Comparison of ENCODE assay signal across 1 cellular context in the genomic region with DNA sequence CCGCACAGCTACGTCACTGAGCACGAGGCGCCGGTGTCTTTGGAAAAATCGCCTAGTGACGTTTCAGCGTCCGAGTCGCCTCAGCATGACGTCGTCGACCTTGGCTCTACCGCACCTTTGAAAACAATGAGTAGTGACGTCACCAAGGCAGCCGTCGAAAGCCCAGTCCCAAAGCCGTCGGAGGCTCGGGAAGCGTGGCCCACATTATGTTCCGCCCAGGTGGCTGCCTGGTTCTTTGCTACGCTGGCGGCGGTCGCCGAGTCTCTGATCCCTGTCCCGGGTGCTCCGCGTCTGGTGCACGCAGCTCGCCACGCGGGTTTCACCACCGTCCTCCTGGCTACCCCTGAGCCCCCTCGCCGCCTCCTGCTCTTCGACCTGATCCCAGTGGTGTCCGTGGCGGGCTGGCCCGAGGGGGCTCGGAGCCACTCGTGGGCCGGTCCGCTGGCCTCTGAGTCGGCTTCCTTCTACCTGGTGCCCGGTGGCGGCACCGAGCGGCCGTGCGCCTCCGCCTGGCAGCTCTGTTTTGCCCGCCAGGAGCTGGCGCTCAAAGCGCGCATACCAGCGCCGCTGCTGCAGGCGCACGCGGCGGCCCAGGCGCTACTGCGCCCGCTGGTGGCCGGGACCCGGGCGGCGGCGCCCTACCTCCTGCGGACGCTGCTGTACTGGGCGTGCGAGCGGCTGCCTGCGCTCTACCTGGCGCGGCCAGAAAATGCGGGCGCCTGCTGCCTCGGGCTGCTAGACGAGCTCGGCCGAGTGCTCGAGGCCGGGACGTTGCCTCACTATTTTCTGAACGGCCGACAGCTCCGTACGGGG.
A peak's percentile ranks its signal among the peaks of the same experiment; 100 is the strongest.
TF ChIP-seq lines count a peak whose summit lies in the region.

No MANE protein-coding gene starts in this region.

TF ChIP-seq in WTC11, 78 proteins besides CTCF, POLR2A, EP300 and RAD21 (continued from another document and continues in another):
- TF ChIP-seq, protein P1, sequence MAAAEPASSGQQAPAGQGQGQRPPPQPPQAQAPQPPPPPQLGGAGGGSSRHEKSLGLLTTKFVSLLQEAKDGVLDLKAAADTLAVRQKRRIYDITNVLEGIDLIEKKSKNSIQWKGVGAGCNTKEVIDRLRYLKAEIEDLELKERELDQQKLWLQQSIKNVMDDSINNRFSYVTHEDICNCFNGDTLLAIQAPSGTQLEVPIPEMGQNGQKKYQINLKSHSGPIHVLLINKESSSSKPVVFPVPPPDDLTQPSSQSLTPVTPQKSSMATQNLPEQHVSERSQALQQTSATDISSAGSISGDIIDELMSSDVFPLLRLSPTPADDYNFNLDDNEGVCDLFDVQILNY (CRISPR knock-in tag; IDR thresholded peaks at IDR 0.05) = peak; percentile 84
- TF ChIP-seq, protein P2, sequence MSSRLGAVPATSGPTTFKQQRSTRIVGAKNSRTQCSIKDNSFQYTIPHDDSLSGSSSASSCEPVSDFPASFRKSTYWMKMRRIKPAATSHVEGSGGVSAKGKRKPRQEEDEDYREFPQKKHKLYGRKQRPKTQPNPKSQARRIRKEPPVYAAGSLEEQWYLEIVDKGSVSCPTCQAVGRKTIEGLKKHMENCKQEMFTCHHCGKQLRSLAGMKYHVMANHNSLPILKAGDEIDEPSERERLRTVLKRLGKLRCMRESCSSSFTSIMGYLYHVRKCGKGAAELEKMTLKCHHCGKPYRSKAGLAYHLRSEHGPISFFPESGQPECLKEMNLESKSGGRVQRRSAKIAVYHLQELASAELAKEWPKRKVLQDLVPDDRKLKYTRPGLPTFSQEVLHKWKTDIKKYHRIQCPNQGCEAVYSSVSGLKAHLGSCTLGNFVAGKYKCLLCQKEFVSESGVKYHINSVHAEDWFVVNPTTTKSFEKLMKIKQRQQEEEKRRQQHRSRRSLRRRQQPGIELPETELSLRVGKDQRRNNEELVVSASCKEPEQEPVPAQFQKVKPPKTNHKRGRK (CRISPR knock-in tag; IDR thresholded peaks at IDR 0.05; ENCODE audit: borderline replicate concordance) = 0 out of 2 replicates have a peak, but pooled peaks have one; percentile 24
- TF ChIP-seq GTF2I (CRISPR knock-in tag; conservative IDR thresholded peaks at IDR 0.05) = no peak
- TF ChIP-seq GABPB1 (CRISPR knock-in tag; IDR thresholded peaks at IDR 0.05) = no peak
- TF ChIP-seq ZBTB21 (CRISPR knock-in tag; IDR thresholded peaks at IDR 0.05; ENCODE audit: borderline replicate concordance) = peak; percentile 99
- no peak for TF ChIP-seq NR1H2 (CRISPR knock-in tag; IDR thresholded peaks at IDR 0.05)
- TF ChIP-seq ZNF138 (CRISPR knock-in tag; conservative IDR thresholded peaks at IDR 0.05) = peak; percentile 31; the same call in 1 of the 2 replicates
- TF ChIP-seq ELF4 (CRISPR knock-in tag; IDR thresholded peaks at IDR 0.05; ENCODE audit: low read depth) = peak; percentile 86; the same call in 1 of the 2 replicates
- TF ChIP-seq NFE2L1 (CRISPR knock-in tag; IDR thresholded peaks at IDR 0.05) = 0 out of 2 replicates have a peak, but pooled peaks have one; percentile 74
- TF ChIP-seq FOXK1 (CRISPR knock-in tag; IDR thresholded peaks at IDR 0.05) = peak; percentile 74; the same call in 1 of the 2 replicates
- TF ChIP-seq ETV6 (CRISPR knock-in tag; IDR thresholded peaks at IDR 0.05) = peak; percentile 85
- TF ChIP-seq, protein P3, sequence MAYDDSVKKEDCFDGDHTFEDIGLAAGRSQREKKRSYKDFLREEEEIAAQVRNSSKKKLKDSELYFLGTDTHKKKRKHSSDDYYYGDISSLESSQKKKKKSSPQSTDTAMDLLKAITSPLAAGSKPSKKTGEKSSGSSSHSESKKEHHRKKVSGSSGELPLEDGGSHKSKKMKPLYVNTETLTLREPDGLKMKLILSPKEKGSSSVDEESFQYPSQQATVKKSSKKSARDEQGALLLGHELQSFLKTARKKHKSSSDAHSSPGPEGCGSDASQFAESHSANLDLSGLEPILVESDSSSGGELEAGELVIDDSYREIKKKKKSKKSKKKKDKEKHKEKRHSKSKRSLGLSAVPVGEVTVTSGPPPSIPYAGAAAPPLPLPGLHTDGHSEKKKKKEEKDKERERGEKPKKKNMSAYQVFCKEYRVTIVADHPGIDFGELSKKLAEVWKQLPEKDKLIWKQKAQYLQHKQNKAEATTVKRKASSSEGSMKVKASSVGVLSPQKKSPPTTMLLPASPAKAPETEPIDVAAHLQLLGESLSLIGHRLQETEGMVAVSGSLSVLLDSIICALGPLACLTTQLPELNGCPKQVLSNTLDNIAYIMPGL (CRISPR knock-in tag; IDR thresholded peaks at IDR 0.05) = peak; percentile 100
- TF ChIP-seq TEAD1 (CRISPR knock-in tag; IDR thresholded peaks at IDR 0.05) = peak; percentile 87
- TF ChIP-seq HMGA2 (CRISPR knock-in tag; IDR thresholded peaks at IDR 0.05) = no peak; the same call in 1 of the 2 replicates
- TF ChIP-seq, protein P4, sequence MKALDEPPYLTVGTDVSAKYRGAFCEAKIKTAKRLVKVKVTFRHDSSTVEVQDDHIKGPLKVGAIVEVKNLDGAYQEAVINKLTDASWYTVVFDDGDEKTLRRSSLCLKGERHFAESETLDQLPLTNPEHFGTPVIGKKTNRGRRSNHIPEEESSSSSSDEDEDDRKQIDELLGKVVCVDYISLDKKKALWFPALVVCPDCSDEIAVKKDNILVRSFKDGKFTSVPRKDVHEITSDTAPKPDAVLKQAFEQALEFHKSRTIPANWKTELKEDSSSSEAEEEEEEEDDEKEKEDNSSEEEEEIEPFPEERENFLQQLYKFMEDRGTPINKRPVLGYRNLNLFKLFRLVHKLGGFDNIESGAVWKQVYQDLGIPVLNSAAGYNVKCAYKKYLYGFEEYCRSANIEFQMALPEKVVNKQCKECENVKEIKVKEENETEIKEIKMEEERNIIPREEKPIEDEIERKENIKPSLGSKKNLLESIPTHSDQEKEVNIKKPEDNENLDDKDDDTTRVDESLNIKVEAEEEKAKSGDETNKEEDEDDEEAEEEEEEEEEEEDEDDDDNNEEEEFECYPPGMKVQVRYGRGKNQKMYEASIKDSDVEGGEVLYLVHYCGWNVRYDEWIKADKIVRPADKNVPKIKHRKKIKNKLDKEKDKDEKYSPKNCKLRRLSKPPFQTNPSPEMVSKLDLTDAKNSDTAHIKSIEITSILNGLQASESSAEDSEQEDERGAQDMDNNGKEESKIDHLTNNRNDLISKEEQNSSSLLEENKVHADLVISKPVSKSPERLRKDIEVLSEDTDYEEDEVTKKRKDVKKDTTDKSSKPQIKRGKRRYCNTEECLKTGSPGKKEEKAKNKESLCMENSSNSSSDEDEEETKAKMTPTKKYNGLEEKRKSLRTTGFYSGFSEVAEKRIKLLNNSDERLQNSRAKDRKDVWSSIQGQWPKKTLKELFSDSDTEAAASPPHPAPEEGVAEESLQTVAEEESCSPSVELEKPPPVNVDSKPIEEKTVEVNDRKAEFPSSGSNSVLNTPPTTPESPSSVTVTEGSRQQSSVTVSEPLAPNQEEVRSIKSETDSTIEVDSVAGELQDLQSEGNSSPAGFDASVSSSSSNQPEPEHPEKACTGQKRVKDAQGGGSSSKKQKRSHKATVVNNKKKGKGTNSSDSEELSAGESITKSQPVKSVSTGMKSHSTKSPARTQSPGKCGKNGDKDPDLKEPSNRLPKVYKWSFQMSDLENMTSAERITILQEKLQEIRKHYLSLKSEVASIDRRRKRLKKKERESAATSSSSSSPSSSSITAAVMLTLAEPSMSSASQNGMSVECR (CRISPR knock-in tag; IDR thresholded peaks at IDR 0.05; ENCODE audit: borderline replicate concordance) = peak; percentile 22; the same call in 1 of the 2 replicates
- TF ChIP-seq OVOL2 (CRISPR knock-in tag; IDR thresholded peaks at IDR 0.05; ENCODE audit: borderline replicate concordance) = no peak
- no peak for TF ChIP-seq IRF2 (CRISPR knock-in tag; IDR thresholded peaks at IDR 0.05; ENCODE audit: borderline replicate concordance, low read depth)
- peak; percentile 87; the same call in 1 of the 2 replicates for TF ChIP-seq NR3C1 (CRISPR knock-in tag; conservative IDR thresholded peaks at IDR 0.05; ENCODE audit: low read depth)
- TF ChIP-seq, protein P5, sequence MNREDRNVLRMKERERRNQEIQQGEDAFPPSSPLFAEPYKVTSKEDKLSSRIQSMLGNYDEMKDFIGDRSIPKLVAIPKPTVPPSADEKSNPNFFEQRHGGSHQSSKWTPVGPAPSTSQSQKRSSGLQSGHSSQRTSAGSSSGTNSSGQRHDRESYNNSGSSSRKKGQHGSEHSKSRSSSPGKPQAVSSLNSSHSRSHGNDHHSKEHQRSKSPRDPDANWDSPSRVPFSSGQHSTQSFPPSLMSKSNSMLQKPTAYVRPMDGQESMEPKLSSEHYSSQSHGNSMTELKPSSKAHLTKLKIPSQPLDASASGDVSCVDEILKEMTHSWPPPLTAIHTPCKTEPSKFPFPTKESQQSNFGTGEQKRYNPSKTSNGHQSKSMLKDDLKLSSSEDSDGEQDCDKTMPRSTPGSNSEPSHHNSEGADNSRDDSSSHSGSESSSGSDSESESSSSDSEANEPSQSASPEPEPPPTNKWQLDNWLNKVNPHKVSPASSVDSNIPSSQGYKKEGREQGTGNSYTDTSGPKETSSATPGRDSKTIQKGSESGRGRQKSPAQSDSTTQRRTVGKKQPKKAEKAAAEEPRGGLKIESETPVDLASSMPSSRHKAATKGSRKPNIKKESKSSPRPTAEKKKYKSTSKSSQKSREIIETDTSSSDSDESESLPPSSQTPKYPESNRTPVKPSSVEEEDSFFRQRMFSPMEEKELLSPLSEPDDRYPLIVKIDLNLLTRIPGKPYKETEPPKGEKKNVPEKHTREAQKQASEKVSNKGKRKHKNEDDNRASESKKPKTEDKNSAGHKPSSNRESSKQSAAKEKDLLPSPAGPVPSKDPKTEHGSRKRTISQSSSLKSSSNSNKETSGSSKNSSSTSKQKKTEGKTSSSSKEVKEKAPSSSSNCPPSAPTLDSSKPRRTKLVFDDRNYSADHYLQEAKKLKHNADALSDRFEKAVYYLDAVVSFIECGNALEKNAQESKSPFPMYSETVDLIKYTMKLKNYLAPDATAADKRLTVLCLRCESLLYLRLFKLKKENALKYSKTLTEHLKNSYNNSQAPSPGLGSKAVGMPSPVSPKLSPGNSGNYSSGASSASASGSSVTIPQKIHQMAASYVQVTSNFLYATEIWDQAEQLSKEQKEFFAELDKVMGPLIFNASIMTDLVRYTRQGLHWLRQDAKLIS (CRISPR knock-in tag; IDR thresholded peaks at IDR 0.05; ENCODE audit: borderline replicate concordance) = 0 out of 2 replicates have a peak, but pooled peaks have one; percentile 30
- no peak for TF ChIP-seq ZNF416 (CRISPR knock-in tag; IDR thresholded peaks at IDR 0.05)
- TF ChIP-seq CBFB (CRISPR knock-in tag; IDR thresholded peaks at IDR 0.05; ENCODE audit: low read depth) = peak; percentile 86
- no peak for TF ChIP-seq JAZF1 (CRISPR knock-in tag; IDR thresholded peaks at IDR 0.05)
- peak; percentile 30; the same call in 1 of the 2 replicates for TF ChIP-seq ZNF423 (CRISPR knock-in tag; IDR thresholded peaks at IDR 0.05)
- TF ChIP-seq, protein P6, sequence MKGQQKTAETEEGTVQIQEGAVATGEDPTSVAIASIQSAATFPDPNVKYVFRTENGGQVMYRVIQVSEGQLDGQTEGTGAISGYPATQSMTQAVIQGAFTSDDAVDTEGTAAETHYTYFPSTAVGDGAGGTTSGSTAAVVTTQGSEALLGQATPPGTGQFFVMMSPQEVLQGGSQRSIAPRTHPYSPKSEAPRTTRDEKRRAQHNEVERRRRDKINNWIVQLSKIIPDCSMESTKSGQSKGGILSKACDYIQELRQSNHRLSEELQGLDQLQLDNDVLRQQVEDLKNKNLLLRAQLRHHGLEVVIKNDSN (CRISPR knock-in tag; IDR thresholded peaks at IDR 0.05) = peak; percentile 18; the same call in 1 of the 2 replicates
- TF ChIP-seq, protein P7, sequence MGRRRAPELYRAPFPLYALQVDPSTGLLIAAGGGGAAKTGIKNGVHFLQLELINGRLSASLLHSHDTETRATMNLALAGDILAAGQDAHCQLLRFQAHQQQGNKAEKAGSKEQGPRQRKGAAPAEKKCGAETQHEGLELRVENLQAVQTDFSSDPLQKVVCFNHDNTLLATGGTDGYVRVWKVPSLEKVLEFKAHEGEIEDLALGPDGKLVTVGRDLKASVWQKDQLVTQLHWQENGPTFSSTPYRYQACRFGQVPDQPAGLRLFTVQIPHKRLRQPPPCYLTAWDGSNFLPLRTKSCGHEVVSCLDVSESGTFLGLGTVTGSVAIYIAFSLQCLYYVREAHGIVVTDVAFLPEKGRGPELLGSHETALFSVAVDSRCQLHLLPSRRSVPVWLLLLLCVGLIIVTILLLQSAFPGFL (CRISPR knock-in tag; IDR thresholded peaks at IDR 0.05; ENCODE audit: borderline replicate concordance) = no peak
- TF ChIP-seq TP53 (CRISPR knock-in tag; IDR thresholded peaks at IDR 0.05) = peak; percentile 34; the same call in 1 of the 2 replicates
- TF ChIP-seq, protein P8, sequence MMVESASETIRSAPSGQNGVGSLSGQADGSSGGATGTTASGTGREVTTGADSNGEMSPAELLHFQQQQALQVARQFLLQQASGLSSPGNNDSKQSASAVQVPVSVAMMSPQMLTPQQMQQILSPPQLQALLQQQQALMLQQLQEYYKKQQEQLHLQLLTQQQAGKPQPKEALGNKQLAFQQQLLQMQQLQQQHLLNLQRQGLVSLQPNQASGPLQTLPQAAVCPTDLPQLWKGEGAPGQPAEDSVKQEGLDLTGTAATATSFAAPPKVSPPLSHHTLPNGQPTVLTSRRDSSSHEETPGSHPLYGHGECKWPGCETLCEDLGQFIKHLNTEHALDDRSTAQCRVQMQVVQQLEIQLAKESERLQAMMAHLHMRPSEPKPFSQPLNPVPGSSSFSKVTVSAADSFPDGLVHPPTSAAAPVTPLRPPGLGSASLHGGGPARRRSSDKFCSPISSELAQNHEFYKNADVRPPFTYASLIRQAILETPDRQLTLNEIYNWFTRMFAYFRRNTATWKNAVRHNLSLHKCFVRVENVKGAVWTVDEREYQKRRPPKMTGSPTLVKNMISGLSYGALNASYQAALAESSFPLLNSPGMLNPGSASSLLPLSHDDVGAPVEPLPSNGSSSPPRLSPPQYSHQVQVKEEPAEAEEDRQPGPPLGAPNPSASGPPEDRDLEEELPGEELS (CRISPR knock-in tag; IDR thresholded peaks at IDR 0.05) = peak; percentile 77
- TF ChIP-seq, protein P9, sequence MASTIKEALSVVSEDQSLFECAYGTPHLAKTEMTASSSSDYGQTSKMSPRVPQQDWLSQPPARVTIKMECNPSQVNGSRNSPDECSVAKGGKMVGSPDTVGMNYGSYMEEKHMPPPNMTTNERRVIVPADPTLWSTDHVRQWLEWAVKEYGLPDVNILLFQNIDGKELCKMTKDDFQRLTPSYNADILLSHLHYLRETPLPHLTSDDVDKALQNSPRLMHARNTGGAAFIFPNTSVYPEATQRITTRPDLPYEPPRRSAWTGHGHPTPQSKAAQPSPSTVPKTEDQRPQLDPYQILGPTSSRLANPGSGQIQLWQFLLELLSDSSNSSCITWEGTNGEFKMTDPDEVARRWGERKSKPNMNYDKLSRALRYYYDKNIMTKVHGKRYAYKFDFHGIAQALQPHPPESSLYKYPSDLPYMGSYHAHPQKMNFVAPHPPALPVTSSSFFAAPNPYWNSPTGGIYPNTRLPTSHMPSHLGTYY (CRISPR knock-in tag; IDR thresholded peaks at IDR 0.05) = no peak
- TF ChIP-seq, protein P10, sequence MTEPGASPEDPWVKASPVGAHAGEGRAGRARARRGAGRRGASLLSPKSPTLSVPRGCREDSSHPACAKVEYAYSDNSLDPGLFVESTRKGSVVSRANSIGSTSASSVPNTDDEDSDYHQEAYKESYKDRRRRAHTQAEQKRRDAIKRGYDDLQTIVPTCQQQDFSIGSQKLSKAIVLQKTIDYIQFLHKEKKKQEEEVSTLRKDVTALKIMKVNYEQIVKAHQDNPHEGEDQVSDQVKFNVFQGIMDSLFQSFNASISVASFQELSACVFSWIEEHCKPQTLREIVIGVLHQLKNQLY (CRISPR knock-in tag; IDR thresholded peaks at IDR 0.05) = 0 out of 2 replicates have a peak, but pooled peaks have one; percentile 64
- peak; percentile 95; the same call in 1 of the 2 replicates for TF ChIP-seq ZNF232 (CRISPR knock-in tag; IDR thresholded peaks at IDR 0.05)
- TF ChIP-seq, protein P11, sequence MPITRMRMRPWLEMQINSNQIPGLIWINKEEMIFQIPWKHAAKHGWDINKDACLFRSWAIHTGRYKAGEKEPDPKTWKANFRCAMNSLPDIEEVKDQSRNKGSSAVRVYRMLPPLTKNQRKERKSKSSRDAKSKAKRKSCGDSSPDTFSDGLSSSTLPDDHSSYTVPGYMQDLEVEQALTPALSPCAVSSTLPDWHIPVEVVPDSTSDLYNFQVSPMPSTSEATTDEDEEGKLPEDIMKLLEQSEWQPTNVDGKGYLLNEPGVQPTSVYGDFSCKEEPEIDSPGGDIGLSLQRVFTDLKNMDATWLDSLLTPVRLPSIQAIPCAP (CRISPR knock-in tag; IDR thresholded peaks at IDR 0.05) = 0 out of 2 replicates have a peak, but pooled peaks have one; percentile 11
